ENCODE assay signal across 7 cellular contexts in the genomic region with DNA sequence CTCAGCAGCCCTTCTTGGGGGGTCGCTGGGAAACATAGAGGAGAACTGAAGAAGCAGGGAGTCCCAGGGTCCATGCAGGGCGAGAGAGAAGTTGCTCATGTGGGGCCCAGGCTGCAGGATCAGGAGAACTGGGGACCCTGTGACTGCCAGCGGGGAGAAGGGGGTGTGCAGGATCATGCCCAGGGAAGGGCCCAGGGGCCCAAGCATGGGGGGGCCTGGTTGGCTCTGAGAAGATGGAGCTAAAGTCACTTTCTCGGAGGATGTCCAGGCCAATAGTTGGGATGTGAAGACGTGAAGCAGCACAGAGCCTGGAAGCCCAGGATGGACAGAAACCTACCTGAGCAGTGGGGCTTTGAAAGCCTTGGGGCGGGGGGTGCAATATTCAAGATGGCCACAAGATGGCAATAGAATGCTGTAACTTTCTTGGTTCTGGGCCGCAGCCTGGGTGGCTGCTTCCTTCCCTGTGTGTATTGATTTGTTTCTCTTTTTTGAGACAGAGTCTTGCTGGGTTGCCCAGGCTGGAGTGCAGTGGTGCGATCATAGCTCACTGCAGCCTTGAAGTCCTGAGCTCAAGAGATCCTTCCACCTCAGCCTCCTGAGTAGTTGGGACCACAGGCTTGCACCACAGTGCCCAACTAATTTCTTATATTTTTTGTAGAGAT. TPM values are rescaled to one million over a fixed set of nuclear protein-coding genes. Genes with fewer than 3 reads are reported as not detected.
A peak's percentile ranks its signal among the peaks of the same experiment; 100 is the strongest.
DNase-seq lines count a peak whose midpoint lies in the region; ATAC-seq and TF ChIP-seq lines count a peak whose summit lies in the region.

No MANE protein-coding gene starts in this region.

- in situ Hi-C loops in GM13976 (cut with MboI; ENCODE audit: low sequenced_read_pairs, unreplicated experiment): loop anchor here (10.0 kb wide), 1 partner anchor 212 kb away; no protein-coding TSS in a partner anchor

- H3K4me1 ChIP-seq in adrenal gland (replicated peaks in 1 of 2): peaks cover 0 to 14% of the 10 kb centered on the region in 2 donors
- H3K4me1 ChIP-seq in left ventricle myocardium inferior: peaks cover 17% of the 10 kb centered on the region

- H3K27ac ChIP-seq in adrenal gland: no peak overlapping the region
- H3K27ac ChIP-seq in left ventricle myocardium inferior (replicated peaks): no peak overlapping the region

- TF ChIP-seq CTCF in GM13976 (IDR thresholded peaks at IDR 0.05; ENCODE audit: borderline replicate concordance, control extremely low read depth, extremely low read depth, insufficient read depth, missing control alignments) (peak; percentile 84), adrenal gland (IDR thresholded peaks at IDR 0.05) (peak; percentile 91 to 98 (median 94)), left ventricle myocardium inferior (IDR thresholded peaks at IDR 0.05; ENCODE audit: borderline replicate concordance) (peak; percentile 97), retinal pigment epithelial cell (conservative IDR thresholded peaks at IDR 0.05; ENCODE audit: low read depth, low read length) (peak; percentile 87)

- 20 to 27% (median 23%) methylated on average over 8 of the region's 8 CpGs for WGBS in adrenal gland, 4 donors

- H3K36me3 ChIP-seq in adrenal gland (replicated peaks in 1 of 2) (no peaks in the 10 kb centered on the region), left ventricle myocardium inferior (no peaks in the 10 kb centered on the region)

- H3K4me3 ChIP-seq in adrenal gland: no peak overlapping the region
- no peak overlapping the region for H3K4me3 ChIP-seq in left ventricle myocardium inferior
- H3K4me3 ChIP-seq in retinal pigment epithelial cell (ENCODE audit: low read length): no peak overlapping the region

- no peaks in the 10 kb centered on the region for H3K27me3 ChIP-seq in adrenal gland
- H3K27me3 ChIP-seq in left ventricle myocardium inferior (ENCODE audit: low read depth): no peaks in the 10 kb centered on the region

- H3K9me3 ChIP-seq in adrenal gland (replicated peaks in 1 of 3): no peaks in the 10 kb centered on the region
- H3K9me3 ChIP-seq in left ventricle myocardium inferior (replicated peaks): no peaks in the 10 kb centered on the region

- DNase-seq in GM13976 (ENCODE audit: low spot score): peak; percentile 86
- DNase-seq in NCI-H1092 treated with DMSO at 0.1 percent for 48 hours (lab: John Stamatoyannopoulos, UW): peak; percentile 58
- DNase-seq in T-helper 1 cell: peak; percentile 22 to 72 (median 58)
- DNase-seq in adrenal gland: peak; percentile 46 to 91 (median 79)
- peak; percentile 49 for DNase-seq in left ventricle myocardium inferior
- no peak for DNase-seq in retinal pigment epithelial cell (ENCODE audit: low read depth)

- intact Hi-C loops in adrenal gland (cut with DNase I) (loop anchor here (5.0 kb wide), 3 partner anchors 40 to 210 kb away; no protein-coding TSS in a partner anchor), left ventricle myocardium inferior (cut with micrococcal nuclease) (no loop called here)

- no peak for TF ChIP-seq POLR2A in adrenal gland (IDR thresholded peaks at IDR 0.05)

- ATAC-seq in GM21825 (IDR thresholded peaks at IDR 0.05; ENCODE audit: unreplicated experiment): no peak

RNA-seq across cellular contexts. Expression of a gene that starts 3.4 kb away (rescaled TPM):
- total RNA-seq in adrenal gland (not detected), left ventricle myocardium inferior (not detected)
- polyA plus RNA-seq in adrenal gland: not detected
